Comparison of ENCODE assay signal across 21 cellular contexts in genomic region chr14:93987815-93988476, GRCh38. TPM values are rescaled to one million over a fixed set of nuclear protein-coding genes. Genes with fewer than 3 reads are reported as not detected.
DNase-seq lines count a peak whose midpoint lies in the region; ATAC-seq and TF ChIP-seq lines count a peak whose summit lies in the region.
"Had no signal": no experiment of that assay in that cellular context is flagged by ENCODE, and none has a peak within 500 bp of the region (broad histone marks: within the 10 kb centered on the region; RNA-seq: fewer than 3 reads in every experiment).

No MANE protein-coding gene starts in this region.

- in situ Hi-C loops in mammary epithelial cell (cut with MboI; ENCODE audit: low sequenced_read_pairs in 2 of 2) = no loop called here
- in situ Hi-C loops in gastrocnemius medialis (cut with MboI; ENCODE audit: low sequenced_read_pairs in 4 of 4) = no loop called here

- POLR2A ChIA-PET in MCF 10A (lab: Yijun Ruan, JAX) = no interaction called here

- ATAC-seq in RWPE2 (ENCODE audit: low read depth) = no peak
- ATAC-seq in gastroesophageal sphincter = no peak
- ATAC-seq in gastrocnemius medialis = no peak
- ATAC-seq in activated T-cell treated with anti-CD3 and anti-CD28 coated beads, Interleukin-2, amount 50 U/mL, for 4 hours = no peak

- intact Hi-C loops in mammary epithelial cell (cut with micrococcal nuclease) = loop anchor here (2.0 kb wide), 1 partner anchor 17 kb away; no protein-coding TSS in a partner anchor
- intact Hi-C loops in MCF 10A (cut with micrococcal nuclease) = no loop called here
- intact Hi-C loops in gastrocnemius medialis (cut with DNase I; ENCODE audit: low total_unique reads) = no loop called here

- H3K36me3 Mint-ChIP-seq in MCF 10A (ENCODE audit: insufficient read depth, unreplicated experiment) (no peaks in the 10 kb centered on the region), glutamatergic neuron (ENCODE audit: unreplicated experiment) (no peaks in the 10 kb centered on the region)
- no peaks in the 10 kb centered on the region for H3K36me3 Mint-ChIP-seq in activated T-cell treated with anti-CD3 and anti-CD28 coated beads, Interleukin-2, amount 50 U/mL, for 4 hours (ENCODE audit: insufficient read depth)

- peak overlapping the region; percentile 30 for H2AFZ ChIP-seq in mammary epithelial cell (ENCODE audit: low read depth, low read length)
- H2AFZ ChIP-seq: PC-9 had no signal

- H3K4me3 ChIP-seq in mammary epithelial cell (replicated peaks in 1 of 3; ENCODE audit: insufficient read depth in 1 of 3, low read depth in 2 of 3, low read length in 3 of 3) (no peak overlapping the region), RWPE2 (ENCODE audit: severe bottlenecking) (no peak overlapping the region), gastroesophageal sphincter (no peak overlapping the region), gastrocnemius medialis (peak overlapping the region; percentile 33 to 42 (median 38))
- H3K4me3 ChIP-seq: PC-9, SJSA1 had no signal

- H3K79me2 ChIP-seq in mammary epithelial cell (ENCODE audit: insufficient read depth, low read length) = no peaks in the 10 kb centered on the region

- no TSS peak for BruUV-seq in mammary epithelial cell (replicated peaks; lab: Mats Ljungman, UMichigan)
- BruUV-seq in MCF 10A (replicated peaks; lab: Mats Ljungman, UMichigan) = no TSS peak

- no CpG with 5 or more reads among the region's 3 CpGs for WGBS in mammary epithelial cell (ENCODE audit: low coverage, missing lambda C conversion rate)
- WGBS in gastroesophageal sphincter (ENCODE audit: low coverage in 1 of 2), 2 donors = 71% methylated on average over 1 of the region's 3 CpGs; no CpG with 5 or more reads in 1 of the 2 donors

- DNase-seq in mammary epithelial cell (no peak), MCF 10A (ENCODE audit: unreplicated experiment) (no peak), RWPE2 (ENCODE audit: low spot score) (peak; percentile 49), gastrocnemius medialis (peak in 1 of 2 donors; percentile 46), GF-D8 (lab: John Stamatoyannopoulos, UW) (no peak), glutamatergic neuron (no peak)
- no peak for DNase-seq in activated T-cell treated with anti-CD3 and anti-CD28 coated beads, Interleukin-2, amount 50 U/mL, for 4 hours
- DNase-seq: AML-193, DND-41, HCEC 1CT, KG1, MV-4-11, NCI-H1694 treated with DMSO at 0.1 percent for 48 hours, NCI-H524 had no signal

- TF ChIP-seq POLR2A in gastroesophageal sphincter (IDR thresholded peaks at IDR 0.05) = no peak
- TF ChIP-seq POLR2A in gastrocnemius medialis (IDR thresholded peaks at IDR 0.05) = no peak

- H3K27me3 Mint-ChIP-seq in MCF 10A (ENCODE audit: insufficient read depth, unreplicated experiment) (no peaks in the 10 kb centered on the region), glutamatergic neuron (ENCODE audit: unreplicated experiment) (peaks cover 6% of the 10 kb centered on the region)
- no peaks in the 10 kb centered on the region for H3K27me3 Mint-ChIP-seq in activated T-cell treated with anti-CD3 and anti-CD28 coated beads, Interleukin-2, amount 50 U/mL, for 4 hours (ENCODE audit: low read depth)

- peaks cover 21% of the 10 kb centered on the region for H3K4me1 ChIP-seq in mammary epithelial cell (ENCODE audit: insufficient read depth, low read length)
- peaks cover 4% of the 10 kb centered on the region for H3K4me1 ChIP-seq in RWPE2 (ENCODE audit: insufficient read depth, poor library complexity, severe bottlenecking)
- H3K4me1 ChIP-seq in gastroesophageal sphincter = peaks cover 0 to 40% (median 4%) of the 10 kb centered on the region in 3 donors
- H3K4me1 ChIP-seq in gastrocnemius medialis = peaks cover 33 to 38% of the 10 kb centered on the region in 2 donors

- no peaks in the 10 kb centered on the region for H4K20me1 ChIP-seq in mammary epithelial cell (ENCODE audit: insufficient read depth, low read length)

- dilution Hi-C loops in mammary epithelial cell (cut with HindIII; ENCODE audit: low sequenced_read_pairs) = no loop called here

- no peak overlapping the region for H3K9ac ChIP-seq in mammary epithelial cell (ENCODE audit: insufficient read depth, low read length)

- H3K4me1 Mint-ChIP-seq in MCF 10A (ENCODE audit: insufficient read depth, unreplicated experiment) = peaks cover 5% of the 10 kb centered on the region
- H3K4me1 Mint-ChIP-seq in glutamatergic neuron (ENCODE audit: low read depth, unreplicated experiment) = peaks cover 20% of the 10 kb centered on the region
- H3K4me1 Mint-ChIP-seq in activated T-cell treated with anti-CD3 and anti-CD28 coated beads, Interleukin-2, amount 50 U/mL, for 4 hours (ENCODE audit: low read depth) = no peaks in the 10 kb centered on the region

- no peak overlapping the region for H3K27ac ChIP-seq in mammary epithelial cell (ENCODE audit: insufficient read depth, low read depth, low read length)
- no peak overlapping the region for H3K27ac ChIP-seq in RWPE2 (ENCODE audit: poor library complexity, severe bottlenecking)
- peak overlapping the region in 3 of 4 donors; percentile 47 to 67 (median 59) for H3K27ac ChIP-seq in gastroesophageal sphincter
- peak overlapping the region; percentile 97 to 100 (median 98) for H3K27ac ChIP-seq in gastrocnemius medialis
- H3K27ac ChIP-seq: 22Rv1, C4-2B, PC-9, RWPE1, SJSA1 had no signal

- H3K36me3 ChIP-seq in mammary epithelial cell (ENCODE audit: insufficient read depth, low read length) = no peaks in the 10 kb centered on the region
- no peaks in the 10 kb centered on the region for H3K36me3 ChIP-seq in RWPE2 (ENCODE audit: low read depth)
- no peaks in the 10 kb centered on the region for H3K36me3 ChIP-seq in gastroesophageal sphincter
- H3K36me3 ChIP-seq in gastrocnemius medialis = no peaks in the 10 kb centered on the region
- H3K36me3 ChIP-seq: SJSA1 had no signal

- no peaks in the 10 kb centered on the region for H3K9me3 ChIP-seq in mammary epithelial cell (replicated peaks; ENCODE audit: insufficient read depth, low read length)
- no peaks in the 10 kb centered on the region for H3K9me3 ChIP-seq in RWPE2 (ENCODE audit: severe bottlenecking)
- H3K9me3 ChIP-seq in gastroesophageal sphincter = no peaks in the 10 kb centered on the region
- no peaks in the 10 kb centered on the region for H3K9me3 ChIP-seq in gastrocnemius medialis
- H3K9me3 ChIP-seq: SJSA1 had no signal

- H3K27me3 ChIP-seq in mammary epithelial cell (ENCODE audit: insufficient read depth, low read length) = no peaks in the 10 kb centered on the region
- H3K27me3 ChIP-seq in RWPE2 (ENCODE audit: insufficient read depth, poor library complexity, severe bottlenecking) = no peaks in the 10 kb centered on the region
- no peaks in the 10 kb centered on the region for H3K27me3 ChIP-seq in gastroesophageal sphincter
- H3K27me3 ChIP-seq in gastrocnemius medialis = no peaks in the 10 kb centered on the region
- H3K27me3 ChIP-seq: SJSA1 had no signal

- CTCF ChIA-PET in mammary epithelial cell (lab: Charles Lee; ENCODE audit: low non-redundant PET) = no interaction called here
- CTCF ChIA-PET in MCF 10A (lab: Yijun Ruan, JAX) = interaction anchor here (1.0 kb wide), 1 partner anchor 8 kb away, joined by 3 read pairs; no protein-coding TSS in a partner anchor

- no peaks in the 10 kb centered on the region for H3K9me3 Mint-ChIP-seq in MCF 10A (ENCODE audit: unreplicated experiment)
- peaks cover 11% of the 10 kb centered on the region for H3K9me3 Mint-ChIP-seq in glutamatergic neuron (ENCODE audit: unreplicated experiment)
- no peaks in the 10 kb centered on the region for H3K9me3 Mint-ChIP-seq in activated T-cell treated with anti-CD3 and anti-CD28 coated beads, Interleukin-2, amount 50 U/mL, for 4 hours

- H3K27ac Mint-ChIP-seq in MCF 10A (ENCODE audit: low read depth, unreplicated experiment) = no peak overlapping the region
- no peak overlapping the region for H3K27ac Mint-ChIP-seq in glutamatergic neuron (ENCODE audit: unreplicated experiment)

- TF ChIP-seq CTCF in mammary epithelial cell (conservative IDR thresholded peaks at IDR 0.05 in 1 of 2, IDR thresholded peaks at IDR 0.05 in 1 of 2; ENCODE audit: extremely low read depth in 1 of 2, insufficient read depth in 1 of 2, low read depth in 1 of 2, low read length in 2 of 2) = no peak
- TF ChIP-seq CTCF in MCF 10A (IDR thresholded peaks at IDR 0.05; ENCODE audit: unreplicated experiment) = no peak
- TF ChIP-seq CTCF in RWPE2 (IDR thresholded peaks at IDR 0.05; ENCODE audit: poor library complexity, severe bottlenecking) = no peak
- TF ChIP-seq CTCF in gastroesophageal sphincter (IDR thresholded peaks at IDR 0.05) = no peak
- TF ChIP-seq CTCF in gastrocnemius medialis (IDR thresholded peaks at IDR 0.05 in 4 of 5, conservative IDR thresholded peaks at IDR 0.05 in 1 of 5) = no peak
- TF ChIP-seq CTCF in glutamatergic neuron (IDR thresholded peaks at IDR 0.05; ENCODE audit: partially characterized antibody, unreplicated experiment) = no peak

- H3K4me3 Mint-ChIP-seq in MCF 10A (ENCODE audit: unreplicated experiment) (no peak overlapping the region), glutamatergic neuron (ENCODE audit: unreplicated experiment) (no peak overlapping the region)
- H3K4me3 Mint-ChIP-seq in activated T-cell treated with anti-CD3 and anti-CD28 coated beads, Interleukin-2, amount 50 U/mL, for 4 hours = no peak overlapping the region

- H3K4me2 ChIP-seq in mammary epithelial cell (ENCODE audit: insufficient read depth, low read depth, low read length) = no peak overlapping the region

- no peak for TF ChIP-seq EP300 in gastroesophageal sphincter (IDR thresholded peaks at IDR 0.05)

RNA-seq across cellular contexts. Expression of gene CCDC197, which starts 9.2 kb away (rescaled TPM):
- total RNA-seq in mammary epithelial cell (not detected), MCF 10A (2022) (not detected in 2 replicates), gastroesophageal sphincter (not detected), gastrocnemius medialis (under 1 TPM in 2 of 4 donors, not detected in 2; 0.56 to 0.61 TPM), glutamatergic neuron (ENCODE audit: unreplicated experiment) (not detected)
- polyA plus RNA-seq in mammary epithelial cell = not detected
- not detected for polyA minus RNA-seq in mammary epithelial cell
- under 1 TPM in 1 of 3 donors, not detected in 2; 0.35 TPM for total RNA-seq in activated T-cell treated with anti-CD3 and anti-CD28 coated beads, Interleukin-2, amount 50 U/mL, for 4 hours
- total RNA-seq: G401, PC-9, SJSA1 had no signal

RNA-seq across cellular contexts. Expression of gene ASB2, which starts 11.6 kb away (rescaled TPM):
- total RNA-seq in mammary epithelial cell (under 1 TPM; 0.17 to 0.19 TPM), MCF 10A (2022) (not detected in 2 replicates), gastroesophageal sphincter (100 to 1,000 TPM; 118 to 208 (median 120) TPM), gastrocnemius medialis (100 to 1,000 TPM; 335 to 819 (median 539) TPM), glutamatergic neuron (ENCODE audit: unreplicated experiment) (16.6 TPM)
- 0.92 TPM for polyA plus RNA-seq in mammary epithelial cell
- polyA minus RNA-seq in mammary epithelial cell = not detected
- 1 to 10 TPM; 8.2 to 9.9 (median 9.8) TPM for total RNA-seq in activated T-cell treated with anti-CD3 and anti-CD28 coated beads, Interleukin-2, amount 50 U/mL, for 4 hours
- total RNA-seq: PC-9 had no signal

RNA-seq across cellular contexts. Expression of gene OTUB2, which starts 38.2 kb away (rescaled TPM):
- total RNA-seq in mammary epithelial cell (1 to 10 TPM; 3.7 to 4.8 TPM), MCF 10A (2022) (1.2 and 1.8 TPM in 2 replicates), gastroesophageal sphincter (under 1 TPM; 0.16 to 0.84 (median 0.65) TPM), gastrocnemius medialis (under 1 TPM in 1 of 4 donors, not detected in 3; 0.11 TPM), glutamatergic neuron (ENCODE audit: unreplicated experiment) (5.5 TPM)
- polyA plus RNA-seq in mammary epithelial cell = 4.6 TPM
- polyA minus RNA-seq in mammary epithelial cell = 12.4 TPM
- under 1 TPM; 0.50 to 0.54 (median 0.53) TPM for total RNA-seq in activated T-cell treated with anti-CD3 and anti-CD28 coated beads, Interleukin-2, amount 50 U/mL, for 4 hours

Comparison
In these comparisons a context has a peak if more than half of its experiments do, and no peak if none do; other contexts are left out.
1. H3K27ac ChIP-seq: peak in gastroesophageal sphincter (3 of 4) and gastrocnemius medialis (4 of 4); none in mammary epithelial cell (single experiment) and RWPE2 (single experiment).
2. H3K4me3 ChIP-seq: peak in gastrocnemius medialis (4 of 4); none in mammary epithelial cell (0 of 3), RWPE2 (single experiment) and gastroesophageal sphincter (0 of 2).